17 cellular contexts compared by ENCODE assay signal in the genomic region with DNA sequence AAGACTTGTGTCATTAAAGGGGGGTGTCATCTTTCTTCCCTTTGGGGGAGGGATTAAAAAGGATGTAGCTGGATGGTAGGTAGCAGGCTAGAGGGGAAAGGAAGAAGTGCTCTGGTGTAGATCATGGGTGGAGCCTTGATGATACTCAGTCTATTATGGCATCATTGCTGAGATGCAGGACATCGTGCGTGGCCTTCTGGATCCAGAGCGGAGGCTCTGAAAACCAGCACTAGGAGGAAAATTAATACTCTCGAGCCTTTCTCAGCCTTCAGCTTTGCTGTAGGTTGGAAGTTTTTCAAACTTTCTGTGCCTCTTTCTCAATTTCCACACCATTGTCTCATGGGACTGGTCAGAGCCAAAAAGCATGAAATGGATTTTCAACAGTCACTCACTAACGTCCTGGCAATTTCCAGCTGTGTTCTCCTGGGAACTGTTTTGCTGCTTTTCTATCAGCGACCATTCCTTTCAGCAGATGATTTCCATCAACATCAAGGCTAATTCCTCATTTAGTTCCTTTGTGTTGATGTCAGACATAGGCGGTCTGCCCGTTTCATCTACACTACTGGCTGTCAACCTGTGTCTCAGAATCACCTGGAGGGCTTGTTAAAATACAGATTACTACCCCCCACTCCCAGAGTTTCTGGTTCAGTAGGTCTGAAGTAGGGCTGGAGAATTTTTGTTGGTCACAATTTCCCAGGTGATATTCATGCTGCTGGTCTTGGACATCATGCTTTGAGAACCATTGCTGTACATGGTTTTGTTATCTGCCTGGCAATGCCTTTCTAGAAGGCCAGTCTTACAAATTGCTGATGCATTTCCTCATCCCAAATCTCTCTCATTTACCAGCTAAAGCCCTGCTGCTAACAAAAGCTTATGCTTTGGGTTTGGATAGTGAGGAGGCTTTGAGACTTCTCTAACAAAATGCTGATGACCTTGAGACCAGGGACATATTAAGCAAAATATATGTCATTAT. TPM values are rescaled to one million over a fixed set of nuclear protein-coding genes. Genes with fewer than 3 reads are reported as not detected.
"Had no signal": no experiment of that assay in that cellular context is flagged by ENCODE, and none has a peak within 500 bp of the region (broad histone marks: within the 10 kb centered on the region; RNA-seq: fewer than 3 reads in every experiment).

No MANE protein-coding gene starts in this region.

- H3K27me3 ChIP-seq: body of pancreas had no signal

- H3K79me2 ChIP-seq: parathyroid adenoma had no signal

- H3K4me3 ChIP-seq: body of pancreas, lung, tibial artery, vagina had no signal

- H3K36me3 ChIP-seq: tibial artery, vagina had no signal

- DNase-seq: activated CD4-positive, alpha-beta T cell treated with anti-CD3 and anti-CD28 coated beads, Interleukin-2, amount 10 ng/mL, durations not matched to agents 7 days and 5 days; activated CD8-positive, alpha-beta T cell treated with anti-CD3 and anti-CD28 coated beads, Interleukin-2, amount 10 ng/mL, durations not matched to agents 7 days and 5 days; activated naive CD4-positive, alpha-beta T cell treated with Interleukin-2 at 50 U/mL for 16 hours; activated naive CD8-positive, alpha-beta T cell treated with anti-CD3 and anti-CD28 coated beads, Interleukin-2, amount 10 ng/mL, durations not matched to agents 7 days and 5 days; activated T-cell treated with anti-CD3 and anti-CD28 coated beads, Interleukin-2, amount 50 U/mL, for 24 hours; stimulated activated CD4-positive, alpha-beta T cell treated with anti-CD3 and anti-CD28 coated beads, Interleukin-12 subunit alpha, Interleukin-12 subunit beta, amount 100 ng/mL, for 4 hours; stimulated activated CD4-positive, alpha-beta T cell treated with anti-CD3 and anti-CD28 coated beads, Interleukin-1b, Interleukin-23, amount 100 ng/mL, for 48 hours; stimulated activated CD8-positive, alpha-beta memory T cell treated with anti-CD3 and anti-CD28 coated beads, Interleukin-4, amount 100 ng/mL, for 48 hours; stimulated activated naive CD8-positive, alpha-beta T cell treated with anti-CD3 and anti-CD28 coated beads, Interleukin-15, Interleukin-2, amounts not matched to agents 100 U/mL and 50 U/mL, for 24 hours; tibial artery had no signal

- ATAC-seq: activated CD4-positive, CD25-positive, alpha-beta regulatory T cell treated with anti-CD3 and anti-CD28 coated beads, Interleukin-2, amount 50 U/mL, for 24 hours; activated CD8-positive, alpha-beta T cell treated with anti-CD3 and anti-CD28 coated beads, Interleukin-2, amount 10 ng/mL, durations not matched to agents 7 days and 5 days; body of pancreas; natural killer cell treated with Interleukin-12 subunit alpha and Interleukin-12 subunit beta and Interleukin-15 and Interleukin-18, amount 100 ng/mL, for 72 hours; stimulated activated naive CD8-positive, alpha-beta T cell treated with anti-CD3 and anti-CD28 coated beads, Interleukin-15, Interleukin-2, amounts not matched to agents 100 U/mL and 50 U/mL, for 24 hours had no signal

- H2AFZ ChIP-seq: parathyroid adenoma had no signal

- H3K4me1 ChIP-seq: parathyroid adenoma, vagina had no signal

- H3K27ac ChIP-seq: body of pancreas, parathyroid adenoma, tibial artery, vagina had no signal

- H3K9ac ChIP-seq: parathyroid adenoma had no signal

- H3K9me3 ChIP-seq: body of pancreas, tibial artery, vagina had no signal

RNA-seq across cellular contexts. Expression of a gene that starts 7.7 kb away (rescaled TPM):
- total RNA-seq: activated CD4-positive, alpha-beta T cell treated with anti-CD3 and anti-CD28 coated beads, Interleukin-2, amount 10 ng/mL, durations not matched to agents 7 days and 5 days; activated naive CD8-positive, alpha-beta T cell treated with anti-CD3 and anti-CD28 coated beads, Interleukin-2, amount 10 ng/mL, durations not matched to agents 7 days and 5 days; activated T-helper 2 cell treated with anti-CD3 and anti-CD28 coated beads, Interferon-gamma antibody, Interleukin-2, Interleukin-4, amounts not matched to agents 10 μg/mL and 5 μg/mL and 100 μg/mL, durations not matched to agents 14 hours and 24 hours and 36 hours; vagina had no signal
